ENCODE assay signal across 8 cellular contexts in genomic region chr18:11937874-11938478, GRCh38. TPM values are rescaled to one million over a fixed set of nuclear protein-coding genes. Genes with fewer than 3 reads are reported as not detected.
A peak's percentile ranks its signal among the peaks of the same experiment; 100 is the strongest.
DNase-seq lines count a peak whose midpoint lies in the region; ATAC-seq and TF ChIP-seq lines count a peak whose summit lies in the region.

No MANE protein-coding gene starts in this region.

- peak; percentile 69 for TF ChIP-seq CTCF in HFF-Myc (IDR thresholded peaks at IDR 0.05; ENCODE audit: low read depth, low read length, missing control alignments)

- intact Hi-C loops in activated CD4-positive, alpha-beta T cell treated with anti-CD3 and anti-CD28 coated beads for 36 hours (cut with DNase I, micrococcal nuclease): loop anchor here (1.0 to 10.0 kb wide), 5 partner anchors 57 to 299 kb away; no protein-coding TSS in a partner anchor

- peak; percentile 80 for DNase-seq in COLO668 (lab: John Stamatoyannopoulos, UW; ENCODE audit: unreplicated experiment)
- DNase-seq in HFF-Myc (ENCODE audit: extremely low read depth, low read depth): no peak
- DNase-seq in NCI-H510A (lab: John Stamatoyannopoulos, UW): peak; percentile 22
- DNase-seq in activated CD4-positive, alpha-beta T cell treated with anti-CD3 and anti-CD28 coated beads for 36 hours: peak; percentile 86
- DNase-seq in cerebellum (ENCODE audit: low spot score): peak; percentile 78
- DNase-seq in left lobe of liver (ENCODE audit: low spot score): peak; percentile 79
- peak; percentile 59 to 75 for DNase-seq in stimulated activated CD4-positive, alpha-beta T cell treated with anti-CD3 and anti-CD28 coated beads, Interleukin-4, amount 100 ng/mL, for 4 hours

- no peaks in the 10 kb centered on the region for H3K27me3 Mint-ChIP-seq in activated CD4-positive, alpha-beta T cell treated with anti-CD3 and anti-CD28 coated beads for 36 hours

- CTCF ChIA-PET in activated CD4-positive, alpha-beta T cell treated with anti-CD3 and anti-CD28 coated beads for 36 hours (lab: Charles Lee): interaction anchor here (0.6 to 9.9 kb wide), 40 partner anchors 8 to 973 kb away, joined by 3 to 144 read pairs (median 4); partner anchors contain the start of gene IMPA2

- H3K27ac Mint-ChIP-seq in activated CD4-positive, alpha-beta T cell treated with anti-CD3 and anti-CD28 coated beads for 36 hours: no peak overlapping the region

- H3K4me1 Mint-ChIP-seq in activated CD4-positive, alpha-beta T cell treated with anti-CD3 and anti-CD28 coated beads for 36 hours: no peaks in the 10 kb centered on the region

- no peaks in the 10 kb centered on the region for H3K36me3 Mint-ChIP-seq in activated CD4-positive, alpha-beta T cell treated with anti-CD3 and anti-CD28 coated beads for 36 hours (ENCODE audit: low read depth)

- H3K9me3 Mint-ChIP-seq in activated CD4-positive, alpha-beta T cell treated with anti-CD3 and anti-CD28 coated beads for 36 hours (ENCODE audit: low read depth): no peaks in the 10 kb centered on the region

- no peak overlapping the region for H3K4me3 Mint-ChIP-seq in activated CD4-positive, alpha-beta T cell treated with anti-CD3 and anti-CD28 coated beads for 36 hours

- H3K4me3 ChIP-seq in HFF-Myc (replicated peaks; ENCODE audit: low read depth, low read length): no peak overlapping the region

- peak; percentile 51 for ATAC-seq in activated CD4-positive, alpha-beta T cell treated with anti-CD3 and anti-CD28 coated beads for 36 hours
- ATAC-seq in left lobe of liver (peak; percentile 99), HG03457 (IDR thresholded peaks at IDR 0.05; ENCODE audit: unreplicated experiment) (no peak)

- POLR2A ChIA-PET in activated CD4-positive, alpha-beta T cell treated with anti-CD3 and anti-CD28 coated beads for 36 hours (lab: Charles Lee): no interaction called here

RNA-seq across cellular contexts. Expression of gene MPPE1, which starts 29.9 kb away (rescaled TPM):
- 10 to 100 TPM; 22.4 to 29.6 TPM for total RNA-seq in activated CD4-positive, alpha-beta T cell treated with anti-CD3 and anti-CD28 coated beads for 36 hours
- 21.6 TPM for total RNA-seq in cerebellum
- total RNA-seq in left lobe of liver: 27.2 TPM

RNA-seq across cellular contexts. Expression of gene IMPA2, which starts 43.3 kb away (rescaled TPM):
- total RNA-seq in activated CD4-positive, alpha-beta T cell treated with anti-CD3 and anti-CD28 coated beads for 36 hours: 10 to 100 TPM; 20.8 to 23.5 TPM
- total RNA-seq in cerebellum: 8.1 TPM
- total RNA-seq in left lobe of liver: 51.3 TPM
